ENCODE assay signal across 8 cellular contexts in genomic region chr1:19179597-19180271, GRCh38. TPM values are rescaled to one million over a fixed set of nuclear protein-coding genes. Genes with fewer than 3 reads are reported as not detected.
A peak's percentile ranks its signal among the peaks of the same experiment; 100 is the strongest.
DNase-seq lines count a peak whose midpoint lies in the region; ATAC-seq, FAIRE-seq and TF ChIP-seq lines count a peak whose summit lies in the region.

No MANE protein-coding gene starts in this region.

- H3K4me2 ChIP-seq in GM12878 (ENCODE audit: control insufficient read depth, insufficient read depth), result no peak overlapping the region
- no peak overlapping the region for H3K4me2 ChIP-seq in mesendoderm (ENCODE audit: low read length)

- peak; percentile 15 to 33 (median 32); a peak in 1 of 6 replicates for TF ChIP-seq CTCF in GM12878 (IDR thresholded peaks at IDR 0.05 in 2 of 3, conservative IDR thresholded peaks at IDR 0.05 in 1 of 3; ENCODE audit: control insufficient read depth in 2 of 3, extremely low read depth in 1 of 3, insufficient read depth in 1 of 3, low read depth in 3 of 3, low read length in 3 of 3)

- H3K18ac ChIP-seq in mesendoderm (ENCODE audit: low read length), result no peak overlapping the region

- no peak overlapping the region for H4K8ac ChIP-seq in mesendoderm (ENCODE audit: low read depth, low read length)

- H3K27me3 ChIP-seq in GM12878 (replicated peaks in 1 of 2; ENCODE audit: control insufficient read depth in 2 of 2, insufficient read depth in 2 of 2, low read length in 1 of 2) (no peaks in the 10 kb centered on the region), mesendoderm (ENCODE audit: insufficient read depth, low read length, poor library complexity) (no peaks in the 10 kb centered on the region)

- no TSS peak for BruUV-seq in GM12878 (replicated peaks; lab: Mats Ljungman, UMichigan)

- H3K79me2 ChIP-seq in GM12878 (ENCODE audit: control insufficient read depth, insufficient read depth, low read length), result no peaks in the 10 kb centered on the region
- no peaks in the 10 kb centered on the region for H3K79me2 ChIP-seq in mesendoderm (ENCODE audit: control insufficient read depth, insufficient read depth, low read length)

- H3K79me1 ChIP-seq in mesendoderm (ENCODE audit: low read length), result peaks cover 4% of the 10 kb centered on the region

- in situ Hi-C loops in GM12878 (cut with MboI), result loop anchor here (25.0 kb wide), 1 partner anchor 1583 kb away; no protein-coding TSS in a partner anchor

- no peak overlapping the region for H3K9ac ChIP-seq in GM12878 (ENCODE audit: control insufficient read depth, insufficient read depth, low read length)
- no peak overlapping the region for H3K9ac ChIP-seq in mesendoderm (ENCODE audit: low read length)

- SMC1A ChIA-PET in GM12878 (lab: Charles Lee; ENCODE audit: uncharacterized antibody, unreplicated experiment), result interaction anchor here (0.9 to 2.7 kb wide), 7 partner anchors 10 to 474 kb away, joined by 3 to 10 read pairs (median 3); no protein-coding TSS in a partner anchor

- FAIRE-seq in GM12878 (lab: Jason Lieb, UNC), result no peak

- no peak for TF ChIP-seq RAD21 in GM12878 (IDR thresholded peaks at IDR 0.05; ENCODE audit: insufficient read depth, low read depth, low read length)

- peak; percentile 38 to 44 for ATAC-seq in activated CD4-positive, CD25-positive, alpha-beta regulatory T cell treated with anti-CD3 and anti-CD28 coated beads, Interleukin-2, amount 50 U/mL, for 24 hours
- ATAC-seq in GM12878 (peak; percentile 47; the same call in 2 of the 3 replicates), GM18858 (IDR thresholded peaks at IDR 0.05; ENCODE audit: unreplicated experiment) (no peak)

- CTCF ChIA-PET in GM12878 (lab: Yijun Ruan, JAX), result interaction anchor here (0.7 to 3.0 kb wide), 12 partner anchors 9 to 474 kb away, joined by 3 to 16 read pairs (median 4); no protein-coding TSS in a partner anchor

- no peak overlapping the region for H3K23ac ChIP-seq in mesendoderm (ENCODE audit: low read length)

- H2BK15ac ChIP-seq in mesendoderm (replicated peaks; ENCODE audit: low read depth), result no peak overlapping the region

- H3K9me3 ChIP-seq in GM12878 (replicated peaks; ENCODE audit: control insufficient read depth, insufficient read depth, low read length), result no peaks in the 10 kb centered on the region

- H2AFZ ChIP-seq in GM12878 (ENCODE audit: control insufficient read depth, low read depth, low read length), result no peak overlapping the region

- no peak overlapping the region for H3K4ac ChIP-seq in mesendoderm (ENCODE audit: low read depth, low read length)

- peaks cover 11 to 45% of the 10 kb centered on the region in 2 experiments for H3K36me3 ChIP-seq in GM12878 (ENCODE audit: control insufficient read depth in 2 of 2, insufficient read depth in 2 of 2, low read length in 1 of 2)
- peaks cover 11% of the 10 kb centered on the region for H3K36me3 ChIP-seq in mesendoderm (ENCODE audit: control insufficient read depth, insufficient read depth, low read length)

- H3K4me1 ChIP-seq in GM12878 (ENCODE audit: control insufficient read depth, insufficient read depth, low read length) (no peaks in the 10 kb centered on the region), mesendoderm (ENCODE audit: control insufficient read depth, low read depth, low read length) (no peaks in the 10 kb centered on the region)

- no peaks in the 10 kb centered on the region for H4K20me1 ChIP-seq in GM12878 (ENCODE audit: control insufficient read depth, insufficient read depth)

- H3K4me3 ChIP-seq in GM12878 (no peak overlapping the region), mesendoderm (ENCODE audit: low read length) (no peak overlapping the region)

- intact Hi-C loops in GM12878 (cut with micrococcal nuclease; ENCODE audit: unreplicated experiment), result loop anchor here (1.0 kb wide), 1 partner anchor 62 kb away; no protein-coding TSS in a partner anchor

- H3K27ac ChIP-seq in GM12878 (ENCODE audit: control insufficient read depth, insufficient read depth) (no peak overlapping the region), mesendoderm (ENCODE audit: low read depth, low read length) (no peak overlapping the region)

- no peak for DNase-seq in activated CD4-positive, CD25-positive, alpha-beta regulatory T cell treated with anti-CD3 and anti-CD28 coated beads, Interleukin-2, amount 50 U/mL, for 72 hours
- peak; percentile 64 for DNase-seq in NCI-H2227 (lab: John Stamatoyannopoulos, UW; ENCODE audit: unreplicated experiment)
- DNase-seq in GM12878 (ENCODE audit: low read depth, low spot score), result no peak
- DNase-seq in mesendoderm, result peak; percentile 59
- DNase-seq in effector CD4-positive, alpha-beta T cell, result no peak
- no peak for DNase-seq in mesenteric fat pad (ENCODE audit: low spot score)

- no peak overlapping the region for H4K5ac ChIP-seq in mesendoderm (ENCODE audit: low read length)

- 69% methylated on average over 8 of the region's 8 CpGs for WGBS in GM12878 (ENCODE audit: insufficient coverage, insufficient replicate concordance, low lambda C conversion rate, missing lambda C conversion rate)
- no CpG with 5 or more reads among the region's 8 CpGs for WGBS in mesendoderm (ENCODE audit: extremely low coverage, insufficient coverage, low lambda C conversion rate)

- POLR2A ChIA-PET in GM12878 (lab: Charles Lee), result no interaction called here

- H3K56ac ChIP-seq in mesendoderm (ENCODE audit: low read length), result no peak overlapping the region

- TF ChIP-seq EP300 in GM12878 (IDR thresholded peaks at IDR 0.05; ENCODE audit: borderline replicate concordance in 1 of 2, control insufficient read depth in 1 of 2, low read depth in 2 of 2, low read length in 2 of 2), result no peak

- no peak overlapping the region for H2AK5ac ChIP-seq in mesendoderm (ENCODE audit: low read length)

- RAD21 ChIA-PET in GM12878 (lab: Charles Lee; ENCODE audit: unreplicated experiment), result interaction anchor here (1.0 kb wide), 2 partner anchors 15 to 61 kb away, joined by 3 to 8 read pairs; no protein-coding TSS in a partner anchor

- H2BK5ac ChIP-seq in mesendoderm (ENCODE audit: low read length), result no peak overlapping the region

- H2BK120ac ChIP-seq in mesendoderm (ENCODE audit: low read depth, low read length), result no peak overlapping the region

- TF ChIP-seq POLR2A in GM12878 (IDR thresholded peaks at IDR 0.05; ENCODE audit: low read depth, low read length), result no peak

TF ChIP-seq in GM12878, 131 proteins besides CTCF, POLR2A, EP300 and RAD21 (continues in another document):
- TF ChIP-seq SIX5 (IDR thresholded peaks at IDR 0.05; ENCODE audit: low read depth, low read length, severe bottlenecking), result no peak
- no peak for TF ChIP-seq IRF4 (IDR thresholded peaks at IDR 0.05; ENCODE audit: low read depth, low read length)
- no peak for TF ChIP-seq ETV6 (conservative IDR thresholded peaks at IDR 0.05 in 1 of 2, IDR thresholded peaks at IDR 0.05 in 1 of 2; ENCODE audit: borderline replicate concordance in 1 of 2, low read depth in 1 of 2)
- no peak for TF ChIP-seq DPF2 (IDR thresholded peaks at IDR 0.05)
- TF ChIP-seq GABPA (IDR thresholded peaks at IDR 0.05; ENCODE audit: low read depth), result no peak
- TF ChIP-seq RCOR1 (conservative IDR thresholded peaks at IDR 0.05; ENCODE audit: low read depth, low read length), result no peak
- TF ChIP-seq NR2F1 (conservative IDR thresholded peaks at IDR 0.05), result no peak
- no peak for TF ChIP-seq KAT2A (conservative IDR thresholded peaks at IDR 0.05; ENCODE audit: control insufficient read depth, low read depth, low read length)
- no peak for TF ChIP-seq KLF5 (IDR thresholded peaks at IDR 0.05; ENCODE audit: partially characterized antibody)

RNA-seq across cellular contexts. Expression of gene UBR4, which starts 30.3 kb away (rescaled TPM):
- total RNA-seq in GM12878 (2013; cell fraction: nucleolus; rRNA removed), result 501 and 589 TPM in 2 replicates
- total RNA-seq in GM12878 (2014; rRNA removed) (78.7 and 83.0 TPM in 2 replicates), GM12878 (2014; rRNA removed; fragmentation: Illumina TruSeq; extraction: Trizol) (42.8 and 46.8 TPM in 2 replicates), GM12878 (2021) (106 and 107 TPM in 2 replicates), mesenteric fat pad (156 TPM)
- 71.2 TPM for polyA plus RNA-seq in GM12878 (2011; ENCODE audit: low read depth)
- polyA plus RNA-seq in GM12878 (2011; rRNA removed) (22.8 and 52.1 TPM in 2 replicates), GM12878 (2014; fragmentation: Illumina TruSeq; extraction: Trizol) (91.1 and 118 TPM in 2 replicates), GM12878 (2014; fragmentation: Nextera tagmentation; extraction: Ambion mirVana) (10 to 100 TPM; 50.6 to 60.2 TPM), GM12878 (2014; rRNA removed) (116 and 124 TPM in 2 replicates), GM12878 (2016; fragmentation: Nextera tagmentation; extraction: Ambion mirVana) (10 to 100 TPM; 34.2 to 41.4 TPM)
- polyA plus RNA-seq in GM12878 (2011; cell fraction: cytosol; rRNA removed), result 75.8 and 119 TPM in 2 replicates
- polyA plus RNA-seq in GM12878 (2011; cell fraction: nucleus; rRNA removed), result 476 and 506 TPM in 2 replicates
- 86.4 and 111 TPM in 2 replicates for polyA plus RNA-seq in GM12878 (2012)
- polyA minus RNA-seq in GM12878 (2011; rRNA and poly(A)+ RNA removed), result 130 and 134 TPM in 2 replicates
- polyA minus RNA-seq in GM12878 (2011; cell fraction: cytosol; rRNA and poly(A)+ RNA removed), result 51.9 and 67.2 TPM in 2 replicates
- 237 and 297 TPM in 2 replicates for polyA minus RNA-seq in GM12878 (2011; cell fraction: nucleus; rRNA and poly(A)+ RNA removed)
- 30.5 TPM for polyA plus RNA-seq in mesendoderm (2013, experiment 1 of 2)
- polyA plus RNA-seq in mesendoderm (2013, experiment 2 of 2), result 27.3 TPM

Comparison
In these comparisons a context has a peak if more than half of its experiments do, and no peak if none do; other contexts are left out.
1. DNase-seq: peak in NCI-H2227 (single experiment) and mesendoderm (single experiment); none in activated CD4-positive, CD25-positive, alpha-beta regulatory T cell treated with anti-CD3 and anti-CD28 coated beads, Interleukin-2, amount 50 U/mL, for 72 hours (single experiment), GM12878 (single experiment), effector CD4-positive, alpha-beta T cell (single experiment) and mesenteric fat pad (single experiment).